21 cellular contexts compared by ENCODE assay signal in the genomic region with DNA sequence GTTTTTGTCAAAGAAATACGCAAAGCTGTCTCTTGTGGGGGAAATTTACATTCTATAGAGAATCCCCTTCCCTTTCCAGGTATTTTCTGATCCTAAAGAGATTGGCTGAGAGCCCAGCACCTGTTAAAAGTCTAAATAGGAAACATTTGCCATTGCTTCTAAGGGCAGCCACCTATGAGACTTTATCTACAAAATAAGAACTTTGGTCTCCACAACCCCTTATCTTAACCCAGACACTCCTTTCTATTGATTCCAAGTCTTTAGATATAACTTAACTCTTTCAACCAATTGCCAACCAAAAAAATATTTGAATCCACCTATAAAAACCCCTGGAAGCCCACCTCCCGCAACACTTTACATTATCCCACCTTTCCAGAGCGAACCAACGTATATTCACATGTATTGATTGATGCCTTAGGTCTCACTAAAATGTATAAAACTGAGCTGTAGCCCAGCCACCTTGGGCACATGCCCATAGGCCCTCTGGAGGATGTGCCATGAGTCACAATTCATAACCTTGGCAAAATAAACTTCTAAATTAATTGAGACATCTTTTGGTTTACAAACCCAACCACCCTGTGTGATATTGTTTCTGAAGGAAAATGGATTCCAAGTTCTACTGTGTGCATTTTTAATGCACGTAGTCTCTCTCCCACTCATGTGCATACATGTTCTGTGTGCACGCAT.
DNase-seq lines count a peak whose midpoint lies in the region; ATAC-seq, FAIRE-seq and TF ChIP-seq lines count a peak whose summit lies in the region.
"Had no signal": no experiment of that assay in that cellular context is flagged by ENCODE, and none has a peak within 500 bp of the region (broad histone marks: within the 10 kb centered on the region; RNA-seq: fewer than 3 reads in every experiment).

No MANE protein-coding gene starts in this region.

- BruUV-seq in PC-3 (replicated peaks; lab: Mats Ljungman, UMichigan) = no TSS peak

- H3K9ac ChIP-seq in PC-3 (ENCODE audit: low read length) (no peak overlapping the region), rectal smooth muscle tissue (ENCODE audit: low read length) (no peak overlapping the region)

- intact Hi-C loops in PC-3 (cut with micrococcal nuclease) = no loop called here

- no peaks in the 10 kb centered on the region for H4K20me1 ChIP-seq in PC-3 (ENCODE audit: low read length)

- FAIRE-seq in urothelium cell line (lab: Jason Lieb, UNC) = no peak
- FAIRE-seq: D721Med, RCC 7860 had no signal

- no peak overlapping the region for H3K4me2 ChIP-seq in PC-3 (ENCODE audit: low read length)

- H2AFZ ChIP-seq in PC-3 (ENCODE audit: low read length) = no peak overlapping the region

- H3K9me2 ChIP-seq in PC-3 (replicated peaks; ENCODE audit: low read length) = no peaks in the 10 kb centered on the region

- H3K79me2 ChIP-seq in PC-3 (ENCODE audit: low read length) = no peaks in the 10 kb centered on the region

- TF ChIP-seq CTCF in PC-3 (conservative IDR thresholded peaks at IDR 0.05; ENCODE audit: low read depth, low read length) = no peak
- no peak for TF ChIP-seq CTCF in fibroblast of the aortic adventitia (IDR thresholded peaks at IDR 0.05; ENCODE audit: insufficient read depth, low read length)

- H3K36me3 ChIP-seq in PC-3 (ENCODE audit: low read depth, low read length) = no peaks in the 10 kb centered on the region
- no peaks in the 10 kb centered on the region for H3K36me3 ChIP-seq in rectal smooth muscle tissue (ENCODE audit: control insufficient read depth, insufficient read depth, low read length)
- H3K36me3 ChIP-seq: BE2C, HAP-1, SJCRH30 had no signal

- H3F3A ChIP-seq in PC-3 (ENCODE audit: low read length, unreplicated experiment) = no peaks in the 10 kb centered on the region

- DNase-seq in Daoy (ENCODE audit: low read depth) (peak; percentile 45), PC-3 (peak; percentile 39), fibroblast of the aortic adventitia (ENCODE audit: low read depth) (peak; percentile 33), T-helper 9 cell (no peak), urothelium cell line (ENCODE audit: low spot score) (no peak)
- DNase-seq: BE2C, KBM-7, NCI-H1105 treated with DMSO at 0.1 percent for 48 hours, NCI-H1694, NCI-H2081, NCI-H2171, NCI-H345, NCI-H524, NCI-H82, SJCRH30 had no signal

- H3K27ac ChIP-seq in PC-3 (ENCODE audit: low read length) (no peak overlapping the region), rectal smooth muscle tissue (ENCODE audit: low read depth, low read length) (peak overlapping the region; percentile 42)
- H3K27ac ChIP-seq: SJCRH30 had no signal

- H3K27me3 ChIP-seq in PC-3 (ENCODE audit: low read length) (no peaks in the 10 kb centered on the region), rectal smooth muscle tissue (ENCODE audit: control insufficient read depth, insufficient read depth, low read length) (no peaks in the 10 kb centered on the region)
- H3K27me3 ChIP-seq: BE2C, SJCRH30 had no signal

- POLR2A ChIA-PET in PC-3 (lab: Charles Lee; ENCODE audit: unreplicated experiment) = no interaction called here

- CTCF ChIA-PET in PC-3 (lab: Charles Lee) = no interaction called here

- ATAC-seq in PC-3 (no peak), GM19397 (IDR thresholded peaks at IDR 0.05; ENCODE audit: unreplicated experiment) (no peak), HG03039 (IDR thresholded peaks at IDR 0.05; ENCODE audit: unreplicated experiment) (no peak)

- H3K4me1 ChIP-seq in PC-3 (ENCODE audit: insufficient read depth, low read length) (peaks cover 27% of the 10 kb centered on the region), rectal smooth muscle tissue (ENCODE audit: control insufficient read depth, insufficient read depth, low read length) (peaks cover 18% of the 10 kb centered on the region)
- H3K4me1 ChIP-seq: BE2C, HAP-1 had no signal

- H3K4me3 ChIP-seq in PC-3 (ENCODE audit: low read length) (no peak overlapping the region), fibroblast of the aortic adventitia (ENCODE audit: low read depth, low read length) (no peak overlapping the region), rectal smooth muscle tissue (ENCODE audit: low read length) (no peak overlapping the region)
- H3K4me3 ChIP-seq: HAP-1, SJCRH30 had no signal

- H3K9me3 ChIP-seq in PC-3 (ENCODE audit: low read length) = no peaks in the 10 kb centered on the region
- H3K9me3 ChIP-seq: BE2C, HAP-1, SJCRH30 had no signal

Comparison
In these comparisons a context has a peak if more than half of its experiments do, and no peak if none do; other contexts are left out.
1. DNase-seq: peak in Daoy (single experiment), PC-3 (single experiment) and fibroblast of the aortic adventitia (single experiment); none in T-helper 9 cell (single experiment) and urothelium cell line (single experiment).